In genomic region chr1:84853743-84854721, GRCh38 we compare ENCODE assay signal across 8 cellular contexts.
A peak's percentile ranks its signal among the peaks of the same experiment; 100 is the strongest.
DNase-seq lines count a peak whose midpoint lies in the region; ATAC-seq and TF ChIP-seq lines count a peak whose summit lies in the region.

No MANE protein-coding gene starts in this region.

- peak; percentile 96 for ATAC-seq in GM21515 (IDR thresholded peaks at IDR 0.05; ENCODE audit: unreplicated experiment)

- TF ChIP-seq CTCF in GM10266 (IDR thresholded peaks at IDR 0.05; ENCODE audit: control insufficient read depth, insufficient read depth, low read depth, missing control alignments): no peak

- peak; percentile 47 for DNase-seq in GM10266 (ENCODE audit: extremely low spot score)
- peak; percentile 80 for DNase-seq in HPDE6-E6E7 (ENCODE audit: extremely low spot score)
- peak; percentile 14 to 15 for DNase-seq in activated CD4-positive, alpha-beta T cell treated with anti-CD3 and anti-CD28 coated beads, Interleukin-2, amount 50 U/mL, for 4 hours
- DNase-seq in foreskin melanocyte: peak; percentile 78
- no peak for DNase-seq in NCI-H2227 treated with DMSO at 0.1 percent for 48 hours (lab: John Stamatoyannopoulos, UW)
- no peak for DNase-seq in NCI-H2107 treated with DMSO at 0.1 percent for 48 hours (lab: John Stamatoyannopoulos, UW; ENCODE audit: unreplicated experiment)
- DNase-seq in SHP77 treated with DMSO at 0.1 percent for 48 hours (lab: John Stamatoyannopoulos, UW): no peak

Comparison
In these comparisons a context has a peak if more than half of its experiments do, and no peak if none do; other contexts are left out.
1. DNase-seq: peak in GM10266 (single experiment), HPDE6-E6E7 (single experiment), activated CD4-positive, alpha-beta T cell treated with anti-CD3 and anti-CD28 coated beads, Interleukin-2, amount 50 U/mL, for 4 hours (2 of 2) and foreskin melanocyte (single experiment); none in NCI-H2227 treated with DMSO at 0.1 percent for 48 hours (single experiment), NCI-H2107 treated with DMSO at 0.1 percent for 48 hours (single experiment) and SHP77 treated with DMSO at 0.1 percent for 48 hours (single experiment).